In genomic region chr19:5131866-5132561, GRCh38 we compare ENCODE assay signal across 1 cellular context.
TF ChIP-seq lines count a peak whose summit lies in the region.

No MANE protein-coding gene starts in this region.

TF ChIP-seq in SK-N-SH treated with all-trans-retinoic acid at 6 μM for 48 hours, 23 proteins besides CTCF, POLR2A, EP300 and RAD21 (continued from another document):
- TF ChIP-seq POU6F1 (CRISPR knock-in tag; IDR thresholded peaks at IDR 0.05; ENCODE audit: borderline replicate concordance, low read depth) (no peak), RARB (CRISPR knock-in tag; IDR thresholded peaks at IDR 0.05) (no peak)
TF ChIP-seq in SK-N-SH treated with all-trans-retinoic acid at 6 μM for 48 hours: peak in this region for 0.
